Comparison of ENCODE assay signal across 14 cellular contexts in genomic region chr11:109747839-109748238, GRCh38.
DNase-seq lines count a peak whose midpoint lies in the region; ATAC-seq and TF ChIP-seq lines count a peak whose summit lies in the region.
"Had no signal": no experiment of that assay in that cellular context is flagged by ENCODE, and none has a peak within 500 bp of the region (broad histone marks: within the 10 kb centered on the region; RNA-seq: fewer than 3 reads in every experiment).

No MANE protein-coding gene starts in this region.

- H2AK5ac ChIP-seq in mesendoderm (ENCODE audit: low read length) = no peak overlapping the region

- DNase-seq in RKO (ENCODE audit: low spot score) (peak; percentile 16), NCI-H1092 treated with DMSO at 0.1 percent for 48 hours (lab: John Stamatoyannopoulos, UW) (no peak), mesendoderm (no peak)
- no peak for DNase-seq in activated CD4-positive, alpha-beta T cell treated with anti-CD3 and anti-CD28 coated beads for 1 hour
- DNase-seq in CD4-positive, alpha-beta memory T cell = no peak
- DNase-seq: activated CD4-positive, alpha-beta T cell treated with anti-CD3 and anti-CD28 coated beads, Interleukin-2, amount 10 ng/mL, durations not matched to agents 24 days and 14 days; effector CD4-positive, alpha-beta T cell; MG63; naive thymus-derived CD8-positive, alpha-beta T cell; RPMI8226 had no signal

- no peak overlapping the region for H3K27ac Mint-ChIP-seq in CD4-positive, alpha-beta memory T cell
- H3K27ac Mint-ChIP-seq: activated CD4-positive, alpha-beta T cell treated with anti-CD3 and anti-CD28 coated beads, Interleukin-2, amount 10 ng/mL, durations not matched to agents 24 days and 14 days; stimulated activated naive CD8-positive, alpha-beta T cell treated with anti-CD3 and anti-CD28 coated beads, Interleukin-15, Interleukin-2, amounts not matched to agents 100 ng/mL and 50 ng/mL, for 24 hours had no signal

- WGBS in mesendoderm (ENCODE audit: extremely low coverage, insufficient coverage, low lambda C conversion rate) = no CpG with 5 or more reads among the region's 7 CpGs

- intact Hi-C loops in CD4-positive, alpha-beta memory T cell (cut with micrococcal nuclease) = no loop called here

- H2BK120ac ChIP-seq in mesendoderm (ENCODE audit: low read depth, low read length) = no peak overlapping the region

- H3K27me3 ChIP-seq in neural cell (ENCODE audit: insufficient read depth, low read depth, low read length) = no peaks in the 10 kb centered on the region
- no peaks in the 10 kb centered on the region for H3K27me3 ChIP-seq in CD4-positive, alpha-beta memory T cell (ENCODE audit: insufficient read depth, low read length)
- no peaks in the 10 kb centered on the region for H3K27me3 ChIP-seq in mesendoderm (ENCODE audit: insufficient read depth, low read length, poor library complexity)
- H3K27me3 ChIP-seq: MG63 had no signal

- no peak overlapping the region for H3K4me3 Mint-ChIP-seq in CD4-positive, alpha-beta memory T cell
- H3K4me3 Mint-ChIP-seq: activated CD4-positive, alpha-beta T cell treated with anti-CD3 and anti-CD28 coated beads, Interleukin-2, amount 10 ng/mL, durations not matched to agents 24 days and 14 days; naive thymus-derived CD8-positive, alpha-beta T cell; stimulated activated naive CD8-positive, alpha-beta T cell treated with anti-CD3 and anti-CD28 coated beads, Interleukin-15, Interleukin-2, amounts not matched to agents 100 ng/mL and 50 ng/mL, for 24 hours had no signal

- no peaks in the 10 kb centered on the region for H3F3A ChIP-seq in neural cell (ENCODE audit: insufficient read depth, low read length, poor library complexity, severe bottlenecking)

- H2AFZ ChIP-seq in neural cell (ENCODE audit: low read depth, low read length) = no peak overlapping the region

- H2BK5ac ChIP-seq in mesendoderm (ENCODE audit: low read length) = no peak overlapping the region

- peaks cover 0 to 4% (median 0%) of the 10 kb centered on the region in 8 donors for H3K9me3 Mint-ChIP-seq in CD4-positive, alpha-beta memory T cell
- H3K9me3 Mint-ChIP-seq: activated CD4-positive, alpha-beta T cell treated with anti-CD3 and anti-CD28 coated beads, Interleukin-2, amount 10 ng/mL, durations not matched to agents 24 days and 14 days; stimulated activated naive CD8-positive, alpha-beta T cell treated with anti-CD3 and anti-CD28 coated beads, Interleukin-15, Interleukin-2, amounts not matched to agents 100 ng/mL and 50 ng/mL, for 24 hours had no signal

- H3K56ac ChIP-seq in mesendoderm (ENCODE audit: low read length) = no peak overlapping the region

- no peaks in the 10 kb centered on the region for H3K4me1 ChIP-seq in CD4-positive, alpha-beta memory T cell (ENCODE audit: insufficient read depth, low read length)
- no peaks in the 10 kb centered on the region for H3K4me1 ChIP-seq in mesendoderm (ENCODE audit: control insufficient read depth, low read depth, low read length)

- H2BK15ac ChIP-seq in mesendoderm (replicated peaks; ENCODE audit: low read depth) = no peak overlapping the region

- H3K79me1 ChIP-seq in mesendoderm (ENCODE audit: low read length) = no peaks in the 10 kb centered on the region

- H3K4ac ChIP-seq in mesendoderm (ENCODE audit: low read depth, low read length) = no peak overlapping the region

- no peak overlapping the region for H3K4me2 ChIP-seq in neural cell (ENCODE audit: low read length)
- no peak overlapping the region for H3K4me2 ChIP-seq in mesendoderm (ENCODE audit: low read length)

- H3K9me3 ChIP-seq in neural cell (ENCODE audit: low read length) = no peaks in the 10 kb centered on the region
- no peaks in the 10 kb centered on the region for H3K9me3 ChIP-seq in CD4-positive, alpha-beta memory T cell (ENCODE audit: control insufficient read depth in 1 of 2, low read length in 2 of 2)
- H3K9me3 ChIP-seq: MG63 had no signal

- no peak for TF ChIP-seq CTCF in neural cell (IDR thresholded peaks at IDR 0.05; ENCODE audit: poor library complexity, severe bottlenecking)

- no peak overlapping the region for H4K8ac ChIP-seq in mesendoderm (ENCODE audit: low read depth, low read length)

- no peak overlapping the region for H3K27ac ChIP-seq in neural cell (ENCODE audit: low read length)
- H3K27ac ChIP-seq in CD4-positive, alpha-beta memory T cell (ENCODE audit: low read depth, low read length) = no peak overlapping the region
- H3K27ac ChIP-seq in mesendoderm (ENCODE audit: low read depth, low read length) = no peak overlapping the region

- H3K79me2 ChIP-seq in neural cell (replicated peaks; ENCODE audit: insufficient read depth, low read length) = no peaks in the 10 kb centered on the region
- H3K79me2 ChIP-seq in mesendoderm (ENCODE audit: control insufficient read depth, insufficient read depth, low read length) = no peaks in the 10 kb centered on the region

- H3K9me2 ChIP-seq in neural cell (ENCODE audit: insufficient read depth, low read length) = no peaks in the 10 kb centered on the region

- H3K23ac ChIP-seq in mesendoderm (ENCODE audit: low read length) = no peak overlapping the region

- peaks cover 0 to 1% of the 10 kb centered on the region in 2 donors for H3K27me3 Mint-ChIP-seq in CD4-positive, alpha-beta memory T cell
- H3K27me3 Mint-ChIP-seq: activated CD4-positive, alpha-beta T cell treated with anti-CD3 and anti-CD28 coated beads, Interleukin-2, amount 10 ng/mL, durations not matched to agents 24 days and 14 days; stimulated activated naive CD8-positive, alpha-beta T cell treated with anti-CD3 and anti-CD28 coated beads, Interleukin-15, Interleukin-2, amounts not matched to agents 100 ng/mL and 50 ng/mL, for 24 hours had no signal

- H3K4me1 Mint-ChIP-seq in CD4-positive, alpha-beta memory T cell = no peaks in the 10 kb centered on the region
- H3K4me1 Mint-ChIP-seq: activated CD4-positive, alpha-beta T cell treated with anti-CD3 and anti-CD28 coated beads, Interleukin-2, amount 10 ng/mL, durations not matched to agents 24 days and 14 days had no signal

- H3K4me3 ChIP-seq in neural cell (ENCODE audit: low read length) (no peak overlapping the region), mesendoderm (ENCODE audit: low read length) (no peak overlapping the region)
- no peak overlapping the region for H3K4me3 ChIP-seq in CD4-positive, alpha-beta memory T cell (ENCODE audit: low read length in 2 of 2)
- H3K4me3 ChIP-seq: MG63 had no signal

- ATAC-seq in GM18520 (IDR thresholded peaks at IDR 0.05; ENCODE audit: unreplicated experiment) (peak; percentile 51), HG02885 (IDR thresholded peaks at IDR 0.05; ENCODE audit: poor library complexity, unreplicated experiment) (peak; percentile 62)
- ATAC-seq: naive thymus-derived CD8-positive, alpha-beta T cell had no signal

- POLR2A ChIA-PET in CD4-positive, alpha-beta memory T cell (lab: Charles Lee; ENCODE audit: partially characterized antibody) = no interaction called here

- H3K18ac ChIP-seq in mesendoderm (ENCODE audit: low read length) = no peak overlapping the region

- CTCF ChIA-PET in CD4-positive, alpha-beta memory T cell (lab: Charles Lee; ENCODE audit: partially characterized antibody) = no interaction called here

- TF ChIP-seq EP300 in neural cell (conservative IDR thresholded peaks at IDR 0.05; ENCODE audit: poor library complexity, severe bottlenecking) = peak; percentile 51

- H3K9ac ChIP-seq in neural cell (ENCODE audit: low read length) (no peak overlapping the region), mesendoderm (ENCODE audit: low read length) (no peak overlapping the region)

- no peaks in the 10 kb centered on the region for H4K20me1 ChIP-seq in neural cell (ENCODE audit: insufficient read depth)

- no peak overlapping the region for H4K5ac ChIP-seq in mesendoderm (ENCODE audit: low read length)

- H3K36me3 ChIP-seq in neural cell (ENCODE audit: insufficient read depth, low read length) (no peaks in the 10 kb centered on the region), mesendoderm (ENCODE audit: control insufficient read depth, insufficient read depth, low read length) (no peaks in the 10 kb centered on the region)
- no peaks in the 10 kb centered on the region for H3K36me3 ChIP-seq in CD4-positive, alpha-beta memory T cell (ENCODE audit: insufficient read depth, low read length)
- H3K36me3 ChIP-seq: MG63 had no signal

- H3K36me3 Mint-ChIP-seq in CD4-positive, alpha-beta memory T cell = no peaks in the 10 kb centered on the region
- H3K36me3 Mint-ChIP-seq: naive thymus-derived CD8-positive, alpha-beta T cell had no signal

- no peak for TF ChIP-seq RAD21 in neural cell (conservative IDR thresholded peaks at IDR 0.05)

TF ChIP-seq in neural cell, 6 proteins besides CTCF, POLR2A, EP300 and RAD21:
- no peak for TF ChIP-seq REST (IDR thresholded peaks at IDR 0.05; ENCODE audit: borderline replicate concordance)
- TF ChIP-seq MXI1 (conservative IDR thresholded peaks at IDR 0.05; ENCODE audit: poor library complexity, severe bottlenecking) = no peak
- TF ChIP-seq SMC3 (conservative IDR thresholded peaks at IDR 0.05; ENCODE audit: poor library complexity) = no peak
- TF ChIP-seq TAF1 (IDR thresholded peaks at IDR 0.05; ENCODE audit: low read depth) = no peak
- TF ChIP-seq EZH2 (IDR thresholded peaks at IDR 0.05; ENCODE audit: borderline replicate concordance, insufficient read depth, low read length, poor library complexity, severe bottlenecking) = no peak
- TF ChIP-seq POLR2AphosphoS5 (IDR thresholded peaks at IDR 0.05) = no peak
